In the genomic region with DNA sequence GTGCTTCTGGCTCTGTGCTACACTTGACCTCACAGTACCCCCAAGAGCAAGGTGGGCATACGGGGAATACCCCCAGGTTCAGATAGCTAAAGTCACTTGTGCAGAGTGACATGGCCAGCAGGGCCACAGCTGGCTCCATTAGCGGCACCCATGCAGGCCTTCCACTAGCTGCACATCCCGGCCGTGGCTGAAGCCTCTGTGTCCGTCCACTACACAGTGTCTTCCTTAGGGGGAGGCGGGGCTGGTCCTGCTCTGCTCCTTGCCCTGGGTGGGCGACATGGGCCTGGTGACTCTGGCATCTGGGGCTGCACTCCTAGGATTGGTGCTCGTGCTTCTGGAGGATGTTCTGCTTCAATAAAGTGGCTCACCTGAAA, we compare ENCODE assay signal across 21 cellular contexts.
DNase-seq lines count a peak whose midpoint lies in the region; ATAC-seq, FAIRE-seq and TF ChIP-seq lines count a peak whose summit lies in the region.
"Had no signal": no experiment of that assay in that cellular context is flagged by ENCODE, and none has a peak within 500 bp of the region (broad histone marks: within the 10 kb centered on the region; RNA-seq: fewer than 3 reads in every experiment).

No MANE protein-coding gene starts in this region.

- H3K4me1 ChIP-seq in BLaER1 treated with 17β-estradiol and CSF1 and Interleukin-3, amounts not matched to agents 10 nM and 100 nM = peaks cover 38 to 100% (median 91%) of the 10 kb centered on the region in 10 experiments
- H3K4me1 ChIP-seq in mesendoderm (ENCODE audit: control insufficient read depth, low read depth, low read length) = no peaks in the 10 kb centered on the region
- H3K4me1 ChIP-seq: HAP-1 had no signal

- H3K27me3 ChIP-seq in BLaER1 treated with 17β-estradiol and CSF1 and Interleukin-3, amounts not matched to agents 10 nM and 100 nM = peaks cover 0 to 6% (median 0%) of the 10 kb centered on the region in 11 experiments; a peak in 2 of 22 replicates
- H3K27me3 ChIP-seq in mesendoderm (ENCODE audit: insufficient read depth, low read length, poor library complexity) = no peaks in the 10 kb centered on the region

- H3K27ac ChIP-seq in BLaER1 treated with 17β-estradiol and CSF1 and Interleukin-3, amounts not matched to agents 10 nM and 100 nM = peak overlapping the region in 7 of 11 experiments; percentile 36 to 70 (median 56); a peak in 12 of 22 replicates
- H3K27ac ChIP-seq in mesendoderm (ENCODE audit: low read depth, low read length) = no peak overlapping the region
- H3K27ac ChIP-seq: GM23248 had no signal

- no peak for ATAC-seq in HG02840 (IDR thresholded peaks at IDR 0.05; ENCODE audit: low FRiP score, unreplicated experiment)
- no peak for ATAC-seq in GM18520 (IDR thresholded peaks at IDR 0.05; ENCODE audit: unreplicated experiment)
- ATAC-seq: GM12878 had no signal

- H3K4me3 Mint-ChIP-seq in chondrocyte (ENCODE audit: unreplicated experiment) = no peak overlapping the region
- H3K4me3 Mint-ChIP-seq: CD14-positive monocyte; CD4-positive, alpha-beta T cell; CD8-positive, alpha-beta memory T cell; HFFc6 had no signal

- H3K23ac ChIP-seq in mesendoderm (ENCODE audit: low read length) = peak overlapping the region; percentile 66

- no peak for TF ChIP-seq CTCF in chondrocyte (IDR thresholded peaks at IDR 0.05)

- no peak overlapping the region for H3K4me3 ChIP-seq in BLaER1 treated with 17β-estradiol and CSF1 and Interleukin-3, amounts not matched to agents 10 nM and 100 nM
- H3K4me3 ChIP-seq in mesendoderm (ENCODE audit: low read length) = no peak overlapping the region
- H3K4me3 ChIP-seq: GM12878, GM23248, HAP-1 had no signal

- peak overlapping the region; percentile 59 to 86 (median 78); a peak in 21 of 22 replicates for H3K4me2 ChIP-seq in BLaER1 treated with 17β-estradiol and CSF1 and Interleukin-3, amounts not matched to agents 10 nM and 100 nM
- H3K4me2 ChIP-seq in mesendoderm (ENCODE audit: low read length) = no peak overlapping the region

- H3K56ac ChIP-seq in mesendoderm (ENCODE audit: low read length) = no peak overlapping the region

- H3K27ac Mint-ChIP-seq in chondrocyte (ENCODE audit: unreplicated experiment) = no peak overlapping the region
- H3K27ac Mint-ChIP-seq: CD14-positive monocyte; CD4-positive, alpha-beta T cell; HFFc6 had no signal

- H3K79me2 ChIP-seq in mesendoderm (ENCODE audit: control insufficient read depth, insufficient read depth, low read length) = no peaks in the 10 kb centered on the region

- no peak overlapping the region for H4K5ac ChIP-seq in mesendoderm (ENCODE audit: low read length)

- H3K9ac ChIP-seq in BLaER1 treated with 17β-estradiol and CSF1 and Interleukin-3, amounts not matched to agents 10 nM and 100 nM = peak overlapping the region in 5 of 11 experiments; percentile 13 to 51 (median 46); a peak in 7 of 22 replicates
- no peak overlapping the region for H3K9ac ChIP-seq in mesendoderm (ENCODE audit: low read length)
- H3K9ac ChIP-seq: GM23248 had no signal

- peaks cover 18% of the 10 kb centered on the region for H3K27me3 Mint-ChIP-seq in chondrocyte (ENCODE audit: low read depth)
- H3K27me3 Mint-ChIP-seq: CD4-positive, alpha-beta T cell had no signal

- no peaks in the 10 kb centered on the region for H3K79me1 ChIP-seq in mesendoderm (ENCODE audit: low read length)

- H3K36me3 ChIP-seq in BLaER1 treated with 17β-estradiol and CSF1 and Interleukin-3, amounts not matched to agents 10 nM and 100 nM = no peaks in the 10 kb centered on the region
- H3K36me3 ChIP-seq in mesendoderm (ENCODE audit: control insufficient read depth, insufficient read depth, low read length) = no peaks in the 10 kb centered on the region
- H3K36me3 ChIP-seq: HAP-1 had no signal

- no peak overlapping the region for H3K4ac ChIP-seq in mesendoderm (ENCODE audit: low read depth, low read length)

- H2BK15ac ChIP-seq in mesendoderm (replicated peaks; ENCODE audit: low read depth) = no peak overlapping the region

- H3K18ac ChIP-seq in mesendoderm (ENCODE audit: low read length) = no peak overlapping the region

- H2AK5ac ChIP-seq in mesendoderm (ENCODE audit: low read length) = no peak overlapping the region

- no peaks in the 10 kb centered on the region for H3K9me3 Mint-ChIP-seq in chondrocyte (ENCODE audit: low read depth)
- H3K9me3 Mint-ChIP-seq: CD4-positive, alpha-beta T cell; CD8-positive, alpha-beta memory T cell; HFFc6 had no signal

- H2BK120ac ChIP-seq in mesendoderm (ENCODE audit: low read depth, low read length) = no peak overlapping the region

- H3K36me3 Mint-ChIP-seq in chondrocyte (ENCODE audit: low read depth) = no peaks in the 10 kb centered on the region
- H3K36me3 Mint-ChIP-seq: CD14-positive monocyte; CD8-positive, alpha-beta memory T cell had no signal

- H4K20me1 ChIP-seq in BLaER1 treated with 17β-estradiol and CSF1 and Interleukin-3, amounts not matched to agents 10 nM and 100 nM = no peaks in the 10 kb centered on the region

- no peak overlapping the region for H4K8ac ChIP-seq in mesendoderm (ENCODE audit: low read depth, low read length)

- peaks cover 0 to 9% (median 0%) of the 10 kb centered on the region in 11 experiments; a peak in 4 of 22 replicates for H3K9me3 ChIP-seq in BLaER1 treated with 17β-estradiol and CSF1 and Interleukin-3, amounts not matched to agents 10 nM and 100 nM (replicated peaks in 1 of 11)
- H3K9me3 ChIP-seq: HAP-1 had no signal

- H3K4me1 Mint-ChIP-seq in chondrocyte (ENCODE audit: low read depth) = no peaks in the 10 kb centered on the region
- H3K4me1 Mint-ChIP-seq: CD8-positive, alpha-beta memory T cell had no signal

- WGBS in mesendoderm (ENCODE audit: extremely low coverage, insufficient coverage, low lambda C conversion rate) = no CpG with 5 or more reads among the region's 8 CpGs

- DNase-seq in chondrocyte (ENCODE audit: low spot score) (peak; percentile 79), mesendoderm (no peak), A172 (ENCODE audit: low spot score) (no peak), GM19239 (ENCODE audit: insufficient read length, low spot score) (no peak)
- DNase-seq: 8988T; CD4-positive, alpha-beta T cell; CD8-positive, alpha-beta memory T cell; DMS 273 treated with DMSO at 0.1 percent for 48 hours; DMS79; EL; GDM1; GM23248; HFFc6 had no signal

- H2BK5ac ChIP-seq in mesendoderm (ENCODE audit: low read length) = no peak overlapping the region

- no peak for FAIRE-seq in GM19239 (lab: Jason Lieb, UNC)
- FAIRE-seq: D721Med, GM12878, H54 had no signal
